In genomic region chr6:105705608-105706007, GRCh38 we compare ENCODE assay signal across 27 cellular contexts.
"Had no signal": no experiment of that assay in that cellular context is flagged by ENCODE, and none has a peak within 500 bp of the region (broad histone marks: within the 10 kb centered on the region; RNA-seq: fewer than 3 reads in every experiment).

No MANE protein-coding gene starts in this region.

- H3K27ac ChIP-seq: stomach, suprapubic skin, testis, thoracic aorta, thyroid gland, tibial artery, tibial nerve, transverse colon, upper lobe of left lung, upper lobe of right lung, uterus, vagina had no signal

- DNase-seq: stimulated activated CD4-positive, alpha-beta T cell treated with anti-CD3 and anti-CD28 coated beads, Interleukin-2, amount 100 ng/mL, for 48 hours; stimulated activated CD4-positive, alpha-beta T cell treated with anti-CD3 and anti-CD28 coated beads, Interleukin-4, amount 100 ng/mL, for 1 hour; stimulated activated CD4-positive, alpha-beta T cell treated with anti-CD3 and anti-CD28 coated beads, Interleukin-4, amount 100 ng/mL, for 24 hours; stimulated activated CD4-positive, alpha-beta T cell treated with anti-CD3 and anti-CD28 coated beads, Interleukin-4, amount 100 ng/mL, for 4 hours; stimulated activated CD8-positive, alpha-beta memory T cell treated with anti-CD3 and anti-CD28 coated beads, Interleukin-4, amount 100 ng/mL, for 48 hours; stimulated activated naive B cell treated with anti-CD40 and anti-IgM and Interleukin-4, amounts not matched to agents 10 μg/mL and 1 μg/mL and 100 μg/mL, for 72 hours; stimulated activated naive CD4-positive, alpha-beta T cell; stimulated activated naive CD4-positive, alpha-beta T cell treated with Interleukin-2 at 50 U/mL for 16 hours; stimulated activated naive CD8-positive, alpha-beta T cell treated with anti-CD3 and anti-CD28 coated beads, Interleukin-15, amount 100 ng/mL, for 72 hours; stimulated activated naive CD8-positive, alpha-beta T cell treated with anti-CD3 and anti-CD28 coated beads, Interleukin-15, Interleukin-2, amounts not matched to agents 100 U/mL and 50 U/mL, for 24 hours; stomach; substantia nigra; testis; thyroid gland; tibial artery; transverse colon; trophoblast cell; upper lobe of left lung; upper lobe of right lung; uterus had no signal

- FAIRE-seq: urothelium cell line had no signal

- H3K4me1 ChIP-seq: stomach, suprapubic skin, testis, thyroid gland, tibial artery, tibial nerve, transverse colon, upper lobe of left lung, upper lobe of right lung, uterus, vagina had no signal

- ATAC-seq: stimulated activated effector memory CD8-positive, alpha-beta T cell treated with anti-CD3 and anti-CD28 coated beads, Interleukin-12 subunit alpha, Interleukin-12 subunit beta, amount 100 ng/mL, for 72 hours; stimulated activated memory B cell treated with anti-CD40 and anti-IgM and Interleukin-4, amounts not matched to agents 10 μg/mL and 1 μg/mL and 100 μg/mL, for 72 hours; stimulated activated naive B cell treated with anti-CD40 and anti-IgM and Interleukin-4, amounts not matched to agents 10 μg/mL and 1 μg/mL and 100 μg/mL, for 72 hours; stimulated activated naive CD8-positive, alpha-beta T cell treated with anti-CD3 and anti-CD28 coated beads, Interleukin-15, amount 100 ng/mL, for 72 hours; stimulated activated naive CD8-positive, alpha-beta T cell treated with anti-CD3 and anti-CD28 coated beads, Interleukin-15, Interleukin-2, amounts not matched to agents 100 U/mL and 50 U/mL, for 24 hours; upper lobe of right lung had no signal

- H3K9me3 ChIP-seq: suprapubic skin, testis, thoracic aorta, thyroid gland, tibial artery, tibial nerve, transverse colon, upper lobe of left lung, upper lobe of right lung, uterus, vagina had no signal

- H3K27me3 ChIP-seq: stomach, suprapubic skin, testis, thyroid gland, tibial artery, tibial nerve, transverse colon, upper lobe of left lung, upper lobe of right lung, uterus, vagina had no signal

- H3K36me3 ChIP-seq: stomach, suprapubic skin, thoracic aorta, thyroid gland, tibial artery, tibial nerve, transverse colon, upper lobe of left lung, upper lobe of right lung, uterus, vagina had no signal

- H3K4me3 ChIP-seq: stomach, suprapubic skin, testis, thoracic aorta, thyroid gland, tibial artery, tibial nerve, transverse colon, upper lobe of left lung, upper lobe of right lung, uterus, vagina had no signal
